Comparison of ENCODE assay signal across 12 cellular contexts in genomic region chr6:69868252-69868804, GRCh38. TPM values are rescaled to one million over a fixed set of nuclear protein-coding genes. Genes with fewer than 3 reads are reported as not detected.
A peak's percentile ranks its signal among the peaks of the same experiment; 100 is the strongest.
DNase-seq lines count a peak whose midpoint lies in the region; ATAC-seq and TF ChIP-seq lines count a peak whose summit lies in the region.
"Had no signal": no experiment of that assay in that cellular context is flagged by ENCODE, and none has a peak within 500 bp of the region (broad histone marks: within the 10 kb centered on the region; RNA-seq: fewer than 3 reads in every experiment).

No MANE protein-coding gene starts in this region.

- peak overlapping the region; percentile 54 for H3K4me3 Mint-ChIP-seq in natural killer cell treated with Interleukin-12 subunit alpha and Interleukin-12 subunit beta and Interleukin-15 and Interleukin-18, amount 100 ng/mL, for 72 hours
- H3K4me3 Mint-ChIP-seq in natural killer cell = no peak overlapping the region

- no peak overlapping the region for H3K27ac Mint-ChIP-seq in natural killer cell treated with Interleukin-12 subunit alpha and Interleukin-12 subunit beta and Interleukin-15 and Interleukin-18, amount 100 ng/mL, for 72 hours
- H3K27ac Mint-ChIP-seq in natural killer cell = no peak overlapping the region

- peaks cover 13% of the 10 kb centered on the region for H3K4me1 ChIP-seq in Panc1 (ENCODE audit: control insufficient read depth, insufficient read depth, low read length)
- H3K4me1 ChIP-seq in iPS-18a (ENCODE audit: control insufficient read depth, low read depth, low read length) = peaks cover 7% of the 10 kb centered on the region
- no peaks in the 10 kb centered on the region for H3K4me1 ChIP-seq in colonic mucosa

- peaks cover 7 to 12% of the 10 kb centered on the region in 2 donors for H3K4me1 Mint-ChIP-seq in natural killer cell treated with Interleukin-12 subunit alpha and Interleukin-12 subunit beta and Interleukin-15 and Interleukin-18, amount 100 ng/mL, for 72 hours (ENCODE audit: low read depth in 2 of 2)
- H3K4me1 Mint-ChIP-seq in natural killer cell = peaks cover 11 to 18% of the 10 kb centered on the region in 2 donors

- H3K36me3 Mint-ChIP-seq in natural killer cell treated with Interleukin-12 subunit alpha and Interleukin-12 subunit beta and Interleukin-15 and Interleukin-18, amount 100 ng/mL, for 72 hours = no peaks in the 10 kb centered on the region
- H3K36me3 Mint-ChIP-seq in natural killer cell = no peaks in the 10 kb centered on the region

- ATAC-seq in natural killer cell treated with Interleukin-12 subunit alpha and Interleukin-12 subunit beta and Interleukin-15 and Interleukin-18, amount 100 ng/mL, for 72 hours = no peak
- ATAC-seq in natural killer cell (no peak), Panc1 (no peak), GM21528 (IDR thresholded peaks at IDR 0.05; ENCODE audit: low FRiP score, unreplicated experiment) (no peak), HG03039 (IDR thresholded peaks at IDR 0.05; ENCODE audit: unreplicated experiment) (no peak), GM19023 (IDR thresholded peaks at IDR 0.05; ENCODE audit: unreplicated experiment) (no peak)

- in situ Hi-C loops in Panc1 (cut with HindIII; ENCODE audit: low pct_unique_long_range_greater_than_20kb, low sequenced_read_pairs) = no loop called here

- H3K9ac ChIP-seq in iPS-18a (ENCODE audit: low read length) (no peak overlapping the region), colonic mucosa (ENCODE audit: low read depth in 2 of 2, low read length in 2 of 2) (no peak overlapping the region)

- H3K27me3 ChIP-seq in Panc1 (ENCODE audit: control insufficient read depth, insufficient read depth, low read length) (peaks cover 57% of the 10 kb centered on the region), iPS-18a (ENCODE audit: control insufficient read depth, insufficient read depth, low read length) (peaks cover 41% of the 10 kb centered on the region), colonic mucosa (peaks cover 7% of the 10 kb centered on the region)

- intact Hi-C loops in natural killer cell (cut with micrococcal nuclease) (no loop called here), Panc1 (cut with micrococcal nuclease; ENCODE audit: unreplicated experiment) (no loop called here), colonic mucosa (cut with DNase I) (no loop called here)

- DNase-seq in natural killer cell treated with Interleukin-12 subunit alpha and Interleukin-12 subunit beta and Interleukin-15 and Interleukin-18, amount 100 ng/mL, for 72 hours (ENCODE audit: low spot score) = no peak
- DNase-seq in natural killer cell = no peak
- no peak for DNase-seq in Panc1 (ENCODE audit: low read depth, low spot score)
- DNase-seq in colonic mucosa = no peak
- DNase-seq: activated naive CD4-positive, alpha-beta T cell treated with Interleukin-2 at 50 U/mL for 16 hours; effector memory CD4-positive, alpha-beta T cell; mammary epithelial cell had no signal

- H3K9me3 ChIP-seq in Panc1 (ENCODE audit: control insufficient read depth, insufficient read depth, low read depth, low read length) = no peaks in the 10 kb centered on the region
- no peaks in the 10 kb centered on the region for H3K9me3 ChIP-seq in iPS-18a (ENCODE audit: control insufficient read depth, low read depth, low read length)
- no peaks in the 10 kb centered on the region for H3K9me3 ChIP-seq in colonic mucosa
- H3K9me3 ChIP-seq: BLaER1 treated with 17β-estradiol and CSF1 and Interleukin-3, amounts not matched to agents 10 nM and 100 nM had no signal

- H3K27ac ChIP-seq in Panc1 (ENCODE audit: low read length) = no peak overlapping the region
- H3K27ac ChIP-seq in iPS-18a (ENCODE audit: low read length) = no peak overlapping the region
- no peak overlapping the region for H3K27ac ChIP-seq in colonic mucosa

- H3K4me3 ChIP-seq in Panc1 (ENCODE audit: low read depth in 2 of 2, low read length in 2 of 2) (no peak overlapping the region), iPS-18a (ENCODE audit: low read length) (peak overlapping the region; percentile 60), colonic mucosa (no peak overlapping the region)

- no peak for TF ChIP-seq CTCF in natural killer cell (IDR thresholded peaks at IDR 0.05)
- TF ChIP-seq CTCF in Panc1 (IDR thresholded peaks at IDR 0.05) = peak; percentile 17; the same call in 1 of the 2 replicates
- no peak for TF ChIP-seq CTCF in colonic mucosa (IDR thresholded peaks at IDR 0.05)

- CTCF ChIA-PET in Panc1 (lab: Charles Lee) = no interaction called here

- peaks cover 41 to 73% of the 10 kb centered on the region in 2 donors for H3K27me3 Mint-ChIP-seq in natural killer cell treated with Interleukin-12 subunit alpha and Interleukin-12 subunit beta and Interleukin-15 and Interleukin-18, amount 100 ng/mL, for 72 hours
- peaks cover 48 to 66% of the 10 kb centered on the region in 2 donors for H3K27me3 Mint-ChIP-seq in natural killer cell (ENCODE audit: low read depth in 2 of 2)

- H3K36me3 ChIP-seq in Panc1 (ENCODE audit: control insufficient read depth, insufficient read depth, low read length) (no peaks in the 10 kb centered on the region), iPS-18a (ENCODE audit: control insufficient read depth, low read depth, low read length) (no peaks in the 10 kb centered on the region), colonic mucosa (no peaks in the 10 kb centered on the region)
- H3K36me3 ChIP-seq: BLaER1 treated with 17β-estradiol and CSF1 and Interleukin-3, amounts not matched to agents 10 nM and 100 nM had no signal

- no peaks in the 10 kb centered on the region for H3K9me3 Mint-ChIP-seq in natural killer cell treated with Interleukin-12 subunit alpha and Interleukin-12 subunit beta and Interleukin-15 and Interleukin-18, amount 100 ng/mL, for 72 hours
- H3K9me3 Mint-ChIP-seq in natural killer cell = no peaks in the 10 kb centered on the region

- no TSS peak for BruUV-seq in Panc1 (replicated peaks; lab: Mats Ljungman, UMichigan)

- POLR2A ChIA-PET in Panc1 (lab: Charles Lee) = no interaction called here

RNA-seq across cellular contexts. Expression of gene COL19A1, which starts 2.0 kb away (rescaled TPM):
- under 1 TPM in 1 of 2 donors, not detected in 1; 0.42 TPM for total RNA-seq in natural killer cell treated with Interleukin-12 subunit alpha and Interleukin-12 subunit beta and Interleukin-15 and Interleukin-18, amount 100 ng/mL, for 72 hours
- under 1 TPM; 0.07 to 0.33 (median 0.18) TPM for total RNA-seq in natural killer cell
- not detected for total RNA-seq in Panc1 (2021; ENCODE audit: unreplicated experiment)
- polyA plus RNA-seq in Panc1 (2012; ENCODE audit: insufficient read length) = not detected
- under 1 TPM; 0.22 to 0.56 TPM for total RNA-seq in colonic mucosa
- polyA plus RNA-seq: mammary epithelial cell had no signal
